ENCODE assay signal across 17 cellular contexts in the genomic region with DNA sequence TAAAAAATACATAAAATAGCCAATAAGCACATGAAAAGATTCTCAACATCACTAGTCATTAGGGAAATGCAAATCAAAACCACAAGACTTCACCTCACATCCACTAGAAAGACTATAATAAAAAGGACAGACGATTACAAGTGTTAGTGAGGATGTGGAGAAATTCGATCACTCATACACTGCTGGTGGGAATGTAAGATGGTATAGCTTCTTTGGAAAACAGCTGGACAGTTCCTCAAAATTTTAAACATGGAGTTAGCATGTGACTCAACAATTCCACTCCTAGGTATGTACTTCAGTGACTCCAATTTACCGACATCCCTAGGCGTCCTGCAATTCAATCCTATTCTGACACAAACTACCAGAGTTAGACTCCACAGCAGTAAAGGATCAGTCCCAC. TPM values are rescaled to one million over a fixed set of nuclear protein-coding genes. Genes with fewer than 3 reads are reported as not detected.
DNase-seq lines count a peak whose midpoint lies in the region; ATAC-seq and TF ChIP-seq lines count a peak whose summit lies in the region.
"Had no signal": no experiment of that assay in that cellular context is flagged by ENCODE, and none has a peak within 500 bp of the region (broad histone marks: within the 10 kb centered on the region; RNA-seq: fewer than 3 reads in every experiment).

No MANE protein-coding gene starts in this region.

- DNase-seq in left ventricle myocardium inferior (no peak), heart right ventricle (no peak), cerebellar cortex (ENCODE audit: low spot score) (peak; percentile 8)
- DNase-seq in activated naive CD4-positive, alpha-beta T cell treated with anti-CD3 and anti-CD28 coated beads, Interleukin-2, amount 50 U/mL, for 72 hours (ENCODE audit: low spot score in 2 of 2), result no peak
- DNase-seq: ACHN; BE2C; C1 segment of cervical spinal cord; CD4-positive, CD25-positive, alpha-beta regulatory T cell; CD8-positive, alpha-beta memory T cell; COR-L47; GDM1 had no signal

- H3K27ac Mint-ChIP-seq in activated naive CD4-positive, alpha-beta T cell treated with anti-CD3 and anti-CD28 coated beads, Interleukin-2, amount 50 U/mL, for 72 hours, result no peak overlapping the region
- H3K27ac Mint-ChIP-seq: CD4-positive, CD25-positive, alpha-beta regulatory T cell; CD8-positive, alpha-beta memory T cell had no signal

- H3K27ac ChIP-seq in left ventricle myocardium inferior (replicated peaks) (peak overlapping the region; percentile 52), heart right ventricle (peak overlapping the region in 4 of 10 donors; percentile 1 to 46 (median 39)), HEK293 (ENCODE audit: extremely low read depth, low read depth, low read length) (no peak overlapping the region)
- H3K27ac ChIP-seq: KMS-11 had no signal

- WGBS in heart right ventricle, 2 donors, result 82 to 84% methylated on average over 4 of the region's 4 CpGs

- CTCF ChIA-PET in HEK293 (lab: Yijun Ruan, JAX), result no interaction called here

- H3K4me3 ChIP-seq in left ventricle myocardium inferior, result no peak overlapping the region
- H3K4me3 ChIP-seq in heart right ventricle, result no peak overlapping the region
- no peak overlapping the region for H3K4me3 ChIP-seq in HEK293 (ENCODE audit: low read depth, low read length)
- H3K4me3 ChIP-seq: HAP-1 had no signal

- H3K9me3 Mint-ChIP-seq in activated naive CD4-positive, alpha-beta T cell treated with anti-CD3 and anti-CD28 coated beads, Interleukin-2, amount 50 U/mL, for 72 hours, result no peaks in the 10 kb centered on the region
- H3K9me3 Mint-ChIP-seq: CD4-positive, CD25-positive, alpha-beta regulatory T cell; CD8-positive, alpha-beta memory T cell had no signal

- no peaks in the 10 kb centered on the region for H3K36me3 Mint-ChIP-seq in activated naive CD4-positive, alpha-beta T cell treated with anti-CD3 and anti-CD28 coated beads, Interleukin-2, amount 50 U/mL, for 72 hours
- H3K36me3 Mint-ChIP-seq: CD4-positive, CD25-positive, alpha-beta regulatory T cell; CD8-positive, alpha-beta memory T cell had no signal

- H3K27me3 ChIP-seq in left ventricle myocardium inferior (ENCODE audit: low read depth) (no peaks in the 10 kb centered on the region), heart right ventricle (no peaks in the 10 kb centered on the region)
- H3K27me3 ChIP-seq: BE2C had no signal

- ATAC-seq in heart right ventricle (no peak), HG02798 (IDR thresholded peaks at IDR 0.05; ENCODE audit: poor library complexity, unreplicated experiment) (no peak), HG03521 (IDR thresholded peaks at IDR 0.05; ENCODE audit: unreplicated experiment) (no peak)
- ATAC-seq in activated naive CD4-positive, alpha-beta T cell treated with anti-CD3 and anti-CD28 coated beads, Interleukin-2, amount 50 U/mL, for 72 hours, result no peak

- TF ChIP-seq CTCF in left ventricle myocardium inferior (IDR thresholded peaks at IDR 0.05; ENCODE audit: borderline replicate concordance), result no peak
- TF ChIP-seq CTCF in heart right ventricle (IDR thresholded peaks at IDR 0.05), result no peak
- no peak for TF ChIP-seq CTCF in HEK293 (tag by site-specific recombination; IDR thresholded peaks at IDR 0.05)

- H3K36me3 ChIP-seq in left ventricle myocardium inferior, result no peaks in the 10 kb centered on the region
- no peaks in the 10 kb centered on the region for H3K36me3 ChIP-seq in heart right ventricle
- H3K36me3 ChIP-seq in HEK293 (ENCODE audit: control insufficient read depth in 2 of 2, insufficient read depth in 1 of 2, low read length in 2 of 2), result no peaks in the 10 kb centered on the region
- H3K36me3 ChIP-seq: BE2C, HAP-1 had no signal

- POLR2A ChIA-PET in HEK293 (lab: Yijun Ruan, JAX), result no interaction called here

- intact Hi-C loops in left ventricle myocardium inferior (cut with micrococcal nuclease), result no loop called here
- intact Hi-C loops in heart right ventricle (cut with DNase I), result no loop called here

- H3K4me1 ChIP-seq in left ventricle myocardium inferior (peaks cover 16% of the 10 kb centered on the region), heart right ventricle (peaks cover 0 to 11% (median 3%) of the 10 kb centered on the region in 9 donors), HEK293 (ENCODE audit: control insufficient read depth, insufficient read depth, low read length) (peaks cover 27% of the 10 kb centered on the region)

- no peaks in the 10 kb centered on the region for H3K9me3 ChIP-seq in left ventricle myocardium inferior (replicated peaks)
- no peaks in the 10 kb centered on the region for H3K9me3 ChIP-seq in heart right ventricle
- H3K9me3 ChIP-seq in HEK293 (ENCODE audit: control insufficient read depth, insufficient read depth, low read depth, low read length), result no peaks in the 10 kb centered on the region
- H3K9me3 ChIP-seq: BE2C, HAP-1 had no signal

TF ChIP-seq in HEK293, 187 proteins besides CTCF, POLR2A, EP300 and RAD21 (continues in another document):
- TF ChIP-seq ZNF610 (tag by site-specific recombination; IDR thresholded peaks at IDR 0.05; ENCODE audit: borderline replicate concordance), result no peak
- TF ChIP-seq, protein P1, sequence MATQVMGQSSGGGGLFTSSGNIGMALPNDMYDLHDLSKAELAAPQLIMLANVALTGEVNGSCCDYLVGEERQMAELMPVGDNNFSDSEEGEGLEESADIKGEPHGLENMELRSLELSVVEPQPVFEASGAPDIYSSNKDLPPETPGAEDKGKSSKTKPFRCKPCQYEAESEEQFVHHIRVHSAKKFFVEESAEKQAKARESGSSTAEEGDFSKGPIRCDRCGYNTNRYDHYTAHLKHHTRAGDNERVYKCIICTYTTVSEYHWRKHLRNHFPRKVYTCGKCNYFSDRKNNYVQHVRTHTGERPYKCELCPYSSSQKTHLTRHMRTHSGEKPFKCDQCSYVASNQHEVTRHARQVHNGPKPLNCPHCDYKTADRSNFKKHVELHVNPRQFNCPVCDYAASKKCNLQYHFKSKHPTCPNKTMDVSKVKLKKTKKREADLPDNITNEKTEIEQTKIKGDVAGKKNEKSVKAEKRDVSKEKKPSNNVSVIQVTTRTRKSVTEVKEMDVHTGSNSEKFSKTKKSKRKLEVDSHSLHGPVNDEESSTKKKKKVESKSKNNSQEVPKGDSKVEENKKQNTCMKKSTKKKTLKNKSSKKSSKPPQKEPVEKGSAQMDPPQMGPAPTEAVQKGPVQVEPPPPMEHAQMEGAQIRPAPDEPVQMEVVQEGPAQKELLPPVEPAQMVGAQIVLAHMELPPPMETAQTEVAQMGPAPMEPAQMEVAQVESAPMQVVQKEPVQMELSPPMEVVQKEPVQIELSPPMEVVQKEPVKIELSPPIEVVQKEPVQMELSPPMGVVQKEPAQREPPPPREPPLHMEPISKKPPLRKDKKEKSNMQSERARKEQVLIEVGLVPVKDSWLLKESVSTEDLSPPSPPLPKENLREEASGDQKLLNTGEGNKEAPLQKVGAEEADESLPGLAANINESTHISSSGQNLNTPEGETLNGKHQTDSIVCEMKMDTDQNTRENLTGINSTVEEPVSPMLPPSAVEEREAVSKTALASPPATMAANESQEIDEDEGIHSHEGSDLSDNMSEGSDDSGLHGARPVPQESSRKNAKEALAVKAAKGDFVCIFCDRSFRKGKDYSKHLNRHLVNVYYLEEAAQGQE (tag by site-specific recombination; IDR thresholded peaks at IDR 0.05), result peak; percentile 71
- no peak for TF ChIP-seq ZNF274 (IDR thresholded peaks at IDR 0.05; ENCODE audit: low read length)
- TF ChIP-seq ZNF274 (tag by site-specific recombination; IDR thresholded peaks at IDR 0.05; ENCODE audit: borderline replicate concordance), result no peak
- TF ChIP-seq YY1 (tag by site-specific recombination; IDR thresholded peaks at IDR 0.05), result no peak
- TF ChIP-seq ZNF138 (tag by site-specific recombination; IDR thresholded peaks at IDR 0.05; ENCODE audit: borderline replicate concordance), result no peak
- no peak for TF ChIP-seq KLF7 (tag by site-specific recombination; IDR thresholded peaks at IDR 0.05; ENCODE audit: borderline replicate concordance)
- peak; percentile 24; the same call in 1 of the 2 replicates for TF ChIP-seq ZNF140 (tag by site-specific recombination; IDR thresholded peaks at IDR 0.05)
- TF ChIP-seq ZNF677 (tag by site-specific recombination; IDR thresholded peaks at IDR 0.05), result no peak
- no peak for TF ChIP-seq ZNF10 (tag by site-specific recombination; IDR thresholded peaks at IDR 0.05)

RNA-seq across cellular contexts. Expression of a gene that starts 13.7 kb away (rescaled TPM):
- total RNA-seq in left ventricle myocardium inferior, result 0.27 TPM
- total RNA-seq in heart right ventricle, result 1 to 10 TPM in 3 of 10 donors, under 1 TPM in 7; 0.33 to 1.3 (median 0.68) TPM
- polyA plus RNA-seq in heart right ventricle, result under 1 TPM; 0.48 to 0.59 TPM
- 1 to 10 TPM in 1 of 2 donors, under 1 TPM in 1; 0.93 to 3.1 TPM for total RNA-seq in activated naive CD4-positive, alpha-beta T cell treated with anti-CD3 and anti-CD28 coated beads, Interleukin-2, amount 50 U/mL, for 72 hours
- total RNA-seq: HT-29 had no signal
